Comparison of ENCODE assay signal across 35 cellular contexts in the genomic region with DNA sequence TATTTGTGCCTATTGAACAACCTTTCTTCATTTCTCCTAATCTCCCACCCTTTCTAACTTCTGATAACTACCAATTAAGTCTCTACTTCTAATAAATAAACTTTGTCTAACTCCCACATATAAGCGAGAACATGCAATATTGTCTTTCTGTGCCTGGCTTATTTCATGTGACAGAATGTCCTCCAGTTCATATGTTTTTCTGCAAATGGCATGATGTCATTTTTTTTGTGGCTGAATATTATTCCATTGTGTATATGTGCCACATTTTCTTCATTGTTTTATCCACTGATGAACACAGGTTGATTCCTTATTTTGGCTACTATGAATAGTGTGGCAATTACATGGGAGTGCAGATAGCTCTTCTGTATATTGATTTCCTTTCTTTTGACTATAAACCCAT.
"Had no signal": no experiment of that assay in that cellular context is flagged by ENCODE, and none has a peak within 500 bp of the region (broad histone marks: within the 10 kb centered on the region; RNA-seq: fewer than 3 reads in every experiment).

No MANE protein-coding gene starts in this region.

- H3K27me3 ChIP-seq: MG63 had no signal

- H3K9me3 ChIP-seq: MG63 had no signal

- H3K4me3 ChIP-seq: MG63 had no signal

- H3K36me3 ChIP-seq: MG63 had no signal

- DNase-seq: Karpas-422, Kasumi-1, MG63, MM.1S, MV-4-11, NCI-H1048, NCI-H1092, NCI-H1092 treated with DMSO at 0.1 percent for 48 hours, NCI-H1105, NCI-H1105 treated with DMSO at 0.1 percent for 48 hours, NCI-H1417, NCI-H1417 treated with DMSO at 0.1 percent for 48 hours, NCI-H1436, NCI-H1436 treated with DMSO at 0.1 percent for 48 hours, NCI-H146, NCI-H1694, NCI-H1694 treated with DMSO at 0.1 percent for 48 hours, NCI-H187, NCI-H187 treated with DMSO at 0.1 percent for 48 hours, NCI-H1930, NCI-H2029, NCI-H2029 treated with DMSO at 0.1 percent for 48 hours, NCI-H2081, NCI-H2081 treated with DMSO at 0.1 percent for 48 hours, NCI-H2107, NCI-H2171, NCI-H2171 treated with DMSO at 0.1 percent for 48 hours, NCI-H2227 treated with DMSO at 0.1 percent for 48 hours, NCI-H226, NCI-H345, NCI-H446, NCI-H446 treated with DMSO at 0.1 percent for 48 hours, NCI-H510A, NCI-H510A treated with DMSO at 0.1 percent for 48 hours, NCI-H524 had no signal
